Comparison of ENCODE assay signal across 9 cellular contexts in genomic region chr3:81485444-81485865, GRCh38.
DNase-seq lines count a peak whose midpoint lies in the region; ATAC-seq and TF ChIP-seq lines count a peak whose summit lies in the region.
"Had no signal": no experiment of that assay in that cellular context is flagged by ENCODE, and none has a peak within 500 bp of the region (broad histone marks: within the 10 kb centered on the region; RNA-seq: fewer than 3 reads in every experiment).

No MANE protein-coding gene starts in this region.

- DNase-seq in GM10248 (ENCODE audit: extremely low spot score) (peak; percentile 29), HFFc6 (peak; percentile 70), NB4 (ENCODE audit: low read depth) (peak; percentile 5), Right ventricle myocardium superior (no peak), T-helper 9 cell (no peak), KBM-7 (no peak), Kasumi-1 (lab: John Stamatoyannopoulos, UW) (no peak)
- no peak for DNase-seq in CD8-positive, alpha-beta memory T cell

- no peaks in the 10 kb centered on the region for H3K4me1 ChIP-seq in CD8-positive, alpha-beta memory T cell (ENCODE audit: insufficient read depth, low read length)

- CTCF ChIA-PET in GM10248 (lab: Yijun Ruan, JAX), result interaction anchor here (0.9 to 1.8 kb wide), 5 partner anchors 8 to 159 kb away, joined by 3 to 6 read pairs (median 4); no protein-coding TSS in a partner anchor
- CTCF ChIA-PET in CD8-positive, alpha-beta memory T cell (lab: Charles Lee), result no interaction called here

- POLR2A ChIA-PET in GM10248 (lab: Yijun Ruan, JAX), result no interaction called here
- POLR2A ChIA-PET in CD8-positive, alpha-beta memory T cell (lab: Charles Lee), result no interaction called here

- no peaks in the 10 kb centered on the region for H3K9me3 ChIP-seq in CD8-positive, alpha-beta memory T cell (ENCODE audit: low read length)

- H3K9me3 Mint-ChIP-seq in HFFc6, result no peaks in the 10 kb centered on the region
- H3K9me3 Mint-ChIP-seq in CD8-positive, alpha-beta memory T cell, result peaks cover 0 to 16% (median 2%) of the 10 kb centered on the region in 5 donors

- ATAC-seq in Right ventricle myocardium superior (ENCODE audit: poor library complexity), result peak; percentile 65

- H3K4me1 Mint-ChIP-seq in HFFc6 (ENCODE audit: low read depth), result peaks cover 25% of the 10 kb centered on the region
- H3K4me1 Mint-ChIP-seq in CD8-positive, alpha-beta memory T cell, result no peaks in the 10 kb centered on the region

- peak overlapping the region; percentile 44 for H3K4me3 Mint-ChIP-seq in HFFc6
- H3K4me3 Mint-ChIP-seq in CD8-positive, alpha-beta memory T cell, result no peak overlapping the region
- H3K4me3 Mint-ChIP-seq: brain had no signal

- in situ Hi-C loops in KBM-7 (cut with MboI; ENCODE audit: low pct_unique_long_range_greater_than_20kb, low sequenced_read_pairs), result no loop called here

- H3K36me3 ChIP-seq in CD8-positive, alpha-beta memory T cell (ENCODE audit: insufficient read depth, low read length), result no peaks in the 10 kb centered on the region

- no peaks in the 10 kb centered on the region; the same call in 1 of the 2 replicates for H3K27me3 Mint-ChIP-seq in HFFc6 (ENCODE audit: insufficient read depth)
- H3K27me3 Mint-ChIP-seq in CD8-positive, alpha-beta memory T cell, result peaks cover 0 to 7% of the 10 kb centered on the region in 2 donors

- intact Hi-C loops in Right ventricle myocardium superior (cut with DNase I), result no loop called here

- H3K27ac ChIP-seq in CD8-positive, alpha-beta memory T cell (ENCODE audit: low read depth, low read length), result no peak overlapping the region

- TF ChIP-seq CTCF in GM10248 (IDR thresholded peaks at IDR 0.05; ENCODE audit: control extremely low read depth, extremely low read depth, low read depth, missing control alignments), result no peak
- TF ChIP-seq CTCF in HFFc6 (IDR thresholded peaks at IDR 0.05), result no peak
- TF ChIP-seq CTCF in NB4 (IDR thresholded peaks at IDR 0.05; ENCODE audit: low read depth, low read length), result no peak

- no peak overlapping the region for H3K4me3 ChIP-seq in NB4 (ENCODE audit: low read depth, low read length)
- no peak overlapping the region for H3K4me3 ChIP-seq in CD8-positive, alpha-beta memory T cell (ENCODE audit: low read length)

- no peaks in the 10 kb centered on the region for H3K27me3 ChIP-seq in CD8-positive, alpha-beta memory T cell (ENCODE audit: insufficient read depth, low read length, poor library complexity, severe bottlenecking)

- TF ChIP-seq POLR2A in NB4 (IDR thresholded peaks at IDR 0.05; ENCODE audit: extremely low read depth, insufficient read length), result no peak

- H3K36me3 Mint-ChIP-seq in HFFc6 (ENCODE audit: low read depth), result peaks cover 12% of the 10 kb centered on the region
- peaks cover 0 to 6% (median 2%) of the 10 kb centered on the region in 3 donors for H3K36me3 Mint-ChIP-seq in CD8-positive, alpha-beta memory T cell
- H3K36me3 Mint-ChIP-seq: brain had no signal

- peak overlapping the region; percentile 77 for H3K27ac Mint-ChIP-seq in HFFc6
- H3K27ac Mint-ChIP-seq in CD8-positive, alpha-beta memory T cell, result no peak overlapping the region
- H3K27ac Mint-ChIP-seq: brain had no signal

Comparison
In these comparisons a context has a peak if more than half of its experiments do, and no peak if none do; other contexts are left out.
1. DNase-seq: peak in GM10248 (single experiment), HFFc6 (single experiment) and NB4 (single experiment); none in Right ventricle myocardium superior (single experiment), CD8-positive, alpha-beta memory T cell (0 of 5), T-helper 9 cell (single experiment), KBM-7 (single experiment) and Kasumi-1 (0 of 2).